11 cellular contexts compared by ENCODE assay signal in the genomic region with DNA sequence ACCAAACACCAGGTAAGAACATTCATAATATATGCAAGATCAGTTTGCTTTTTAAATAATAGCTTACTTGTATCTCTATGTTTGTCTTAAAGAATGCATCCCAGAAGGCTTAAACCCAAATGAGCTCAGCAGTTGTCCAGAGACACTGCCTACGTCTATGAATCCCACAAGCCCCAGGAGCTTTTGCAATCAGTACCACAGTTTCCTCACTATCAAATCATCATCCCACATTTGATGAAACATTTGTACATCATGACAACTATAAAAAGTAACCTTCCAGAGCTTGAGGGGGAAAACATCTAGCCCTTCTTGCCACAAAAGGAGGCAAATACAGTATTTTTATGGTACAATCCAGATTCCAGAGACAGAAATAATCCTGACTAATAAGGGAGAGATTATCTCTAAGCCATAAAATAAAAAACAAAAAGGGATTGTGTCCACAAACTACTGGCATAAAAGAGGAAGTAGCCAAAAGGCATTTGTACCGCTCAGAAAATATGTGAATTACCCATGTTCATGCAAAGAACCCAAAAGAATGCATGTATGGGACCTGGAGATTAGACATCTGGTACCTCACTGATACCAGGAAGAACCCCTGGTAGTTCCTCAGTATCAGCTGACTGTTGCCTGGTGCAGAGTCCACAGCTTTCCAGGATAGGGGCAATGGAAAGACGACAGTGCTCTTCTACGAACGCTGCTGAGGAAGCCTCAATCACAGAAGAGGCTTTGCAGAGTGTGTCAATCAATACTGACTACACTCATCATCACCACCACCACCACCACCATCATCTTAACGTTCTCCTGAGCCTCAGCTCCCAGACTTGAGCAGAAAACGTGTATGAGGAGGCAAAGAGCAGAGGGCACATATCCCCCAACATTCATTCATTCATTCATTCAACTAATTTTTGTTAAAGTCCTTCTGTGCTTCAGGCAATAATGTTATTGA.
DNase-seq lines count a peak whose midpoint lies in the region; ATAC-seq and TF ChIP-seq lines count a peak whose summit lies in the region.
"Had no signal": no experiment of that assay in that cellular context is flagged by ENCODE, and none has a peak within 500 bp of the region (broad histone marks: within the 10 kb centered on the region; RNA-seq: fewer than 3 reads in every experiment).

No MANE protein-coding gene starts in this region.

- H3K9me3 ChIP-seq in body of pancreas = no peaks in the 10 kb centered on the region
- no peaks in the 10 kb centered on the region for H3K9me3 ChIP-seq in mesenchymal stem cell (ENCODE audit: control insufficient read depth, low read length)
- H3K9me3 ChIP-seq: SJSA1 had no signal

- DNase-seq in M059J (ENCODE audit: low read depth) = peak; percentile 79
- DNase-seq in body of pancreas = peak in 1 of 4 donors; percentile 42
- peak; percentile 59 for DNase-seq in mesenchymal stem cell
- DNase-seq in NCI-H524 treated with DMSO at 0.1 percent for 48 hours (lab: John Stamatoyannopoulos, UW) = no peak
- DNase-seq in activated T-cell treated with anti-CD3 and anti-CD28 coated beads, Interleukin-2, amount 50 U/mL, for 48 hours = no peak
- DNase-seq: activated T-cell treated with anti-CD3 and anti-CD28 coated beads, Interleukin-2, amount 50 U/mL, for 24 hours; stimulated activated naive CD8-positive, alpha-beta T cell treated with anti-CD3 and anti-CD28 coated beads, Interleukin-15, amount 100 ng/mL, for 72 hours had no signal

- H3K23ac ChIP-seq in mesenchymal stem cell (ENCODE audit: low read length in 2 of 2) = no peak overlapping the region

- no peaks in the 10 kb centered on the region for H3K27me3 ChIP-seq in body of pancreas
- no peaks in the 10 kb centered on the region for H3K27me3 ChIP-seq in mesenchymal stem cell (ENCODE audit: control insufficient read depth in 1 of 2, insufficient read depth in 1 of 2, low read length in 2 of 2)
- H3K27me3 ChIP-seq: SJSA1 had no signal

- H3K9ac ChIP-seq in mesenchymal stem cell (ENCODE audit: low read length) = peak overlapping the region; percentile 85

- H3K14ac ChIP-seq in mesenchymal stem cell (ENCODE audit: low read length in 2 of 2) = no peak overlapping the region

- peak overlapping the region; percentile 5 for H4K91ac ChIP-seq in mesenchymal stem cell (ENCODE audit: low read length)

- no peak overlapping the region for H3K4me2 ChIP-seq in mesenchymal stem cell (ENCODE audit: low read length, poor library complexity, severe bottlenecking)

- TF ChIP-seq CTCF in body of pancreas (IDR thresholded peaks at IDR 0.05) = no peak

- H3K18ac ChIP-seq in mesenchymal stem cell (ENCODE audit: low read depth in 1 of 2, low read length in 2 of 2) = no peak overlapping the region

- H3K36me3 ChIP-seq in body of pancreas (replicated peaks in 1 of 2; ENCODE audit: insufficient read depth in 1 of 2, low read depth in 2 of 2) = no peaks in the 10 kb centered on the region
- H3K36me3 ChIP-seq in mesenchymal stem cell (ENCODE audit: control insufficient read depth in 1 of 2, insufficient read depth in 2 of 2, low read depth in 1 of 2, low read length in 2 of 2) = no peaks in the 10 kb centered on the region
- H3K36me3 ChIP-seq: SJSA1 had no signal

- no peak overlapping the region for H2BK5ac ChIP-seq in mesenchymal stem cell (ENCODE audit: low read depth, low read length, poor library complexity, severe bottlenecking)

- no peak overlapping the region for H3K4ac ChIP-seq in mesenchymal stem cell (ENCODE audit: low read depth in 1 of 2, low read length in 2 of 2)

- H3K4me1 ChIP-seq in body of pancreas = no peaks in the 10 kb centered on the region
- H3K4me1 ChIP-seq in mesenchymal stem cell (ENCODE audit: control insufficient read depth, insufficient read depth, low read depth, low read length) = no peaks in the 10 kb centered on the region

- WGBS in body of pancreas, 2 donors = 36 to 51% methylated on average over 7 of the region's 7 CpGs
- WGBS in mesenchymal stem cell = 86% methylated on average over 7 of the region's 7 CpGs

- H2BK15ac ChIP-seq in mesenchymal stem cell (ENCODE audit: low read depth, poor library complexity, severe bottlenecking) = no peak overlapping the region

- peaks cover 28% of the 10 kb centered on the region for H3K27me3 Mint-ChIP-seq in activated T-helper 17 cell treated with anti-CD3 and anti-CD28 coated beads, Interleukin-2, amount 50 U/mL, for 72 hours

- H3K4me1 Mint-ChIP-seq in activated T-helper 17 cell treated with anti-CD3 and anti-CD28 coated beads, Interleukin-2, amount 50 U/mL, for 72 hours = no peaks in the 10 kb centered on the region
- H3K4me1 Mint-ChIP-seq: stimulated activated naive CD8-positive, alpha-beta T cell treated with anti-CD3 and anti-CD28 coated beads, Interleukin-15, amount 100 ng/mL, for 72 hours had no signal

- H2AK5ac ChIP-seq in mesenchymal stem cell (ENCODE audit: low read length, severe bottlenecking) = no peak overlapping the region

- intact Hi-C loops in body of pancreas (cut with DNase I) = no loop called here

- H4K8ac ChIP-seq in mesenchymal stem cell (ENCODE audit: low read length) = no peak overlapping the region

- H3K36me3 Mint-ChIP-seq in activated T-helper 17 cell treated with anti-CD3 and anti-CD28 coated beads, Interleukin-2, amount 50 U/mL, for 72 hours (ENCODE audit: low read depth) = no peaks in the 10 kb centered on the region

- H3K4me3 Mint-ChIP-seq in activated T-helper 17 cell treated with anti-CD3 and anti-CD28 coated beads, Interleukin-2, amount 50 U/mL, for 72 hours = no peak overlapping the region
- H3K4me3 Mint-ChIP-seq: activated T-cell treated with anti-CD3 and anti-CD28 coated beads, Interleukin-2, amount 50 U/mL, for 24 hours; stimulated activated naive CD8-positive, alpha-beta T cell treated with anti-CD3 and anti-CD28 coated beads, Interleukin-15, amount 100 ng/mL, for 72 hours had no signal

- no peaks in the 10 kb centered on the region for H3K9me3 Mint-ChIP-seq in activated T-helper 17 cell treated with anti-CD3 and anti-CD28 coated beads, Interleukin-2, amount 50 U/mL, for 72 hours
- H3K9me3 Mint-ChIP-seq: activated T-cell treated with anti-CD3 and anti-CD28 coated beads, Interleukin-2, amount 50 U/mL, for 24 hours; stimulated activated naive CD8-positive, alpha-beta T cell treated with anti-CD3 and anti-CD28 coated beads, Interleukin-15, amount 100 ng/mL, for 72 hours had no signal

- H3K27ac Mint-ChIP-seq in activated T-helper 17 cell treated with anti-CD3 and anti-CD28 coated beads, Interleukin-2, amount 50 U/mL, for 72 hours = no peak overlapping the region
- H3K27ac Mint-ChIP-seq: activated T-cell treated with anti-CD3 and anti-CD28 coated beads, Interleukin-2, amount 50 U/mL, for 24 hours; stimulated activated naive CD8-positive, alpha-beta T cell treated with anti-CD3 and anti-CD28 coated beads, Interleukin-15, amount 100 ng/mL, for 72 hours had no signal

- H3K79me1 ChIP-seq in mesenchymal stem cell (replicated peaks; ENCODE audit: low read length, poor library complexity, severe bottlenecking) = no peaks in the 10 kb centered on the region

- no peak overlapping the region for H2BK120ac ChIP-seq in mesenchymal stem cell (ENCODE audit: low read depth, low read length)

- H3K27ac ChIP-seq in body of pancreas (peak overlapping the region in 3 of 4 donors; percentile 15 to 62 (median 24)), mesenchymal stem cell (ENCODE audit: low read length, poor library complexity, severe bottlenecking) (no peak overlapping the region)
- H3K27ac ChIP-seq: epithelial cell of prostate, SJSA1 had no signal

- H2AFZ ChIP-seq in mesenchymal stem cell (ENCODE audit: low read depth, low read length) = no peak overlapping the region

- no peak for TF ChIP-seq POLR2A in body of pancreas (IDR thresholded peaks at IDR 0.05)

- H3K4me3 ChIP-seq in body of pancreas (no peak overlapping the region), mesenchymal stem cell (ENCODE audit: insufficient read depth in 1 of 2, low read depth in 1 of 2, low read length in 2 of 2) (peak overlapping the region in 1 of 2 experiments; percentile 4)
- H3K4me3 ChIP-seq: SJSA1 had no signal

- peak overlapping the region in 1 of 2 experiments; percentile 27 for H2BK12ac ChIP-seq in mesenchymal stem cell (ENCODE audit: low read length in 2 of 2)

- peak; percentile 51 for ATAC-seq in body of pancreas
- ATAC-seq in HG02870 (IDR thresholded peaks at IDR 0.05; ENCODE audit: unreplicated experiment) = no peak
- ATAC-seq in activated T-helper 17 cell treated with anti-CD3 and anti-CD28 coated beads, Interleukin-2, amount 50 U/mL, for 72 hours (replicated peaks) = no peak
- ATAC-seq: stimulated activated naive CD8-positive, alpha-beta T cell treated with anti-CD3 and anti-CD28 coated beads, Interleukin-15, amount 100 ng/mL, for 72 hours had no signal

Comparison
In these comparisons a context has a peak if more than half of its experiments do, and no peak if none do; other contexts are left out.
1. DNase-seq: peak in M059J (single experiment) and mesenchymal stem cell (single experiment); none in NCI-H524 treated with DMSO at 0.1 percent for 48 hours (single experiment) and activated T-cell treated with anti-CD3 and anti-CD28 coated beads, Interleukin-2, amount 50 U/mL, for 48 hours (0 of 2).